Comparison of ENCODE assay signal across 9 cellular contexts in genomic region chr13:36919833-36920611, GRCh38. TPM values are rescaled to one million over a fixed set of nuclear protein-coding genes. Genes with fewer than 3 reads are reported as not detected.
DNase-seq lines count a peak whose midpoint lies in the region; ATAC-seq, FAIRE-seq and TF ChIP-seq lines count a peak whose summit lies in the region.
"Had no signal": no experiment of that assay in that cellular context is flagged by ENCODE, and none has a peak within 500 bp of the region (broad histone marks: within the 10 kb centered on the region; RNA-seq: fewer than 3 reads in every experiment).

TSS of gene SMAD9 (minus strand) at chr13:36920238. CDS start at chr13:36879689, 40,549 bp downstream.

- H3K9ac ChIP-seq in HepG2 (ENCODE audit: insufficient read depth, low read depth, low read length), result peak within 1 kb of the TSS; percentile 78

- H3K27me3 ChIP-seq in HepG2 (ENCODE audit: control insufficient read depth in 1 of 2, insufficient read depth in 2 of 2, low read length in 2 of 2), result no peaks in the 10 kb centered on the region

- peaks cover 34% of the 10 kb centered on the region for H3K79me2 ChIP-seq in HepG2 (ENCODE audit: insufficient read depth, low read length)

- BruUV-seq in HepG2 (replicated peaks; lab: Mats Ljungman, UMichigan), result no TSS peak

- POLR2A ChIA-PET in HepG2 (lab: Yijun Ruan, JAX), result interaction anchor here (0.7 to 1.3 kb wide), 2 partner anchors 36 to 38 kb away, joined by 3 to 6 read pairs; no protein-coding TSS in a partner anchor

- no peaks in the 10 kb centered on the region for H3K36me3 Mint-ChIP-seq in stimulated activated naive CD8-positive, alpha-beta T cell treated with anti-CD3 and anti-CD28 coated beads, Interleukin-15, Interleukin-2, amounts not matched to agents 100 ng/mL and 50 ng/mL, for 24 hours (ENCODE audit: low read depth)

- ATAC-seq in GM19395 (IDR thresholded peaks at IDR 0.05; ENCODE audit: unreplicated experiment) (peak; percentile 74), HepG2 (peak; percentile 77)

- no peaks in the 10 kb centered on the region for H3K9me3 ChIP-seq in HepG2 (ENCODE audit: low read length)

- peak within 1 kb of the TSS; percentile 66 for H3K4me3 Mint-ChIP-seq in stimulated activated naive CD8-positive, alpha-beta T cell treated with anti-CD3 and anti-CD28 coated beads, Interleukin-15, Interleukin-2, amounts not matched to agents 100 ng/mL and 50 ng/mL, for 24 hours

- CTCF ChIA-PET in HepG2 (lab: Yijun Ruan, JAX; ENCODE audit: low intra/inter-chr PET ratio, low total read pairs), result no interaction called here

- H2AFZ ChIP-seq in HepG2 (ENCODE audit: low read length), result peak within 1 kb of the TSS; percentile 39

- peak within 1 kb of the TSS; percentile 88 for H3K4me2 ChIP-seq in HepG2 (ENCODE audit: low read depth, low read length)

- H4K20me1 ChIP-seq in HepG2 (ENCODE audit: insufficient read depth, low read length), result no peaks in the 10 kb centered on the region

- H3K27ac ChIP-seq in HepG2 (ENCODE audit: extremely low read length, insufficient read depth, low read length), result peak within 1 kb of the TSS; percentile 70

- peaks cover 60% of the 10 kb centered on the region for H3K4me1 ChIP-seq in HepG2 (ENCODE audit: insufficient read depth, low read length)

- no peak for TF ChIP-seq CTCF in HepG2 (CRISPR knock-in tag; IDR thresholded peaks at IDR 0.05)

- TF ChIP-seq POLR2A in HepG2 (IDR thresholded peaks at IDR 0.05; ENCODE audit: insufficient read depth in 1 of 2, low read depth in 2 of 2, low read length in 2 of 2), result 0 out of 4 replicates have a peak, but pooled peaks of 1 of the 2 experiments have one; percentile 19

- DNase-seq in COLO668 (lab: John Stamatoyannopoulos, UW; ENCODE audit: unreplicated experiment) (peak; percentile 91), HuH-7 (ENCODE audit: low spot score) (peak; percentile 40), SK-N-DZ (ENCODE audit: low spot score) (peak; percentile 40), dermis microvascular lymphatic vessel endothelial cell (ENCODE audit: low read depth in 2 of 2) (peak; percentile 54 to 87), HepG2 (ENCODE audit: low spot score) (peak; percentile 50), SKM-1 (lab: John Stamatoyannopoulos, UW; ENCODE audit: unreplicated experiment) (no peak)

- H3K36me3 ChIP-seq in HepG2 (replicated peaks in 1 of 2; ENCODE audit: control insufficient read depth in 1 of 2, insufficient read depth in 2 of 2, low read length in 2 of 2), result no peaks in the 10 kb centered on the region

- TF ChIP-seq RAD21 in HepG2 (CRISPR knock-in tag; IDR thresholded peaks at IDR 0.05), result peak; percentile 52

- no peak for TF ChIP-seq EP300 in HepG2 (IDR thresholded peaks at IDR 0.05; ENCODE audit: low read depth in 2 of 2, low read length in 2 of 2)
- no peak for TF ChIP-seq EP300 in HepG2 (CRISPR knock-in tag; IDR thresholded peaks at IDR 0.05; ENCODE audit: borderline replicate concordance)

- H3K4me3 ChIP-seq in HepG2 (replicated peaks in 1 of 3; ENCODE audit: insufficient read depth in 1 of 3, low read depth in 2 of 3, low read length in 3 of 3), result peak within 1 kb of the TSS; percentile 69 to 82 (median 80)

- H3K27ac Mint-ChIP-seq in stimulated activated naive CD8-positive, alpha-beta T cell treated with anti-CD3 and anti-CD28 coated beads, Interleukin-15, Interleukin-2, amounts not matched to agents 100 ng/mL and 50 ng/mL, for 24 hours, result no peak within 1 kb of the TSS

- 0% methylated on average over 11 of the region's 102 CpGs for WGBS in HepG2 (ENCODE audit: low lambda C conversion rate)

- H3K4me1 Mint-ChIP-seq in stimulated activated naive CD8-positive, alpha-beta T cell treated with anti-CD3 and anti-CD28 coated beads, Interleukin-15, Interleukin-2, amounts not matched to agents 100 ng/mL and 50 ng/mL, for 24 hours (ENCODE audit: low read depth), result peaks cover 7% of the 10 kb centered on the region

- no peaks in the 10 kb centered on the region for H3K9me3 Mint-ChIP-seq in stimulated activated naive CD8-positive, alpha-beta T cell treated with anti-CD3 and anti-CD28 coated beads, Interleukin-15, Interleukin-2, amounts not matched to agents 100 ng/mL and 50 ng/mL, for 24 hours

- peaks cover 80% of the 10 kb centered on the region for H3K27me3 Mint-ChIP-seq in stimulated activated naive CD8-positive, alpha-beta T cell treated with anti-CD3 and anti-CD28 coated beads, Interleukin-15, Interleukin-2, amounts not matched to agents 100 ng/mL and 50 ng/mL, for 24 hours

- in situ Hi-C loops in HepG2 (cut with HindIII; ENCODE audit: extremely low pct_ligation_motif_present, low pct_unique_long_range_greater_than_20kb), result loop anchor here (5.0 kb wide), 1 partner anchor 38 kb away; no protein-coding TSS in a partner anchor

- no peak for FAIRE-seq in HepG2 (lab: Jason Lieb, UNC)

- intact Hi-C loops in HepG2 (cut with micrococcal nuclease; ENCODE audit: unreplicated experiment), result loop anchor here (1.0 kb wide), 2 partner anchors 37 to 62 kb away; no protein-coding TSS in a partner anchor

TF ChIP-seq in HepG2, 621 proteins besides CTCF, POLR2A, EP300 and RAD21 (continues in another document):
- TF ChIP-seq HOXA3 (CRISPR knock-in tag; IDR thresholded peaks at IDR 0.05) (peak; percentile 35; the same call in 1 of the 2 replicates), SALL1 (CRISPR knock-in tag; IDR thresholded peaks at IDR 0.05) (0 out of 2 replicates have a peak, but pooled peaks have one; percentile 24), ZNF687 (CRISPR knock-in tag; IDR thresholded peaks at IDR 0.05) (peak; percentile 41), RBFOX2 (IDR thresholded peaks at IDR 0.05; ENCODE audit: low read depth, low read length) (peak; percentile 62), RFXANK (CRISPR knock-in tag; IDR thresholded peaks at IDR 0.05) (no peak), ZNF34 (CRISPR knock-in tag; IDR thresholded peaks at IDR 0.05; ENCODE audit: borderline replicate concordance) (no peak; the same call in 1 of the 2 replicates), ZFX (CRISPR knock-in tag; IDR thresholded peaks at IDR 0.05; ENCODE audit: low read depth) (peak; percentile 18; the same call in 1 of the 2 replicates), ARNTL (CRISPR knock-in tag; IDR thresholded peaks at IDR 0.05) (0 out of 2 replicates have a peak, but pooled peaks have one; percentile 0), SKI (IDR thresholded peaks at IDR 0.05; ENCODE audit: partially characterized antibody) (peak; percentile 84), ZNF777 (CRISPR knock-in tag; IDR thresholded peaks at IDR 0.05) (peak; percentile 27; the same call in 1 of the 2 replicates), MEIS2 (CRISPR knock-in tag; IDR thresholded peaks at IDR 0.05) (peak; percentile 33; the same call in 1 of the 2 replicates), ZFY (CRISPR knock-in tag; IDR thresholded peaks at IDR 0.05) (peak; percentile 7; the same call in 1 of the 2 replicates)

RNA-seq across cellular contexts. Expression of gene SMAD9, which starts in this region (rescaled TPM):
- 21.1 and 27.2 TPM in 2 replicates for polyA plus RNA-seq in SK-N-DZ (2014; cell fraction: cytosol; rRNA removed)
- polyA plus RNA-seq in SK-N-DZ (2014; cell fraction: nucleus; rRNA removed), result 15.8 and 22.1 TPM in 2 replicates
- total RNA-seq in dermis microvascular lymphatic vessel endothelial cell, result 14.5 and 19.2 TPM in 2 replicates
- total RNA-seq in HepG2 (2016; rRNA removed; fragmentation: Illumina TruSeq; extraction: Trizol), result 4.2 and 6.3 TPM in 2 replicates
- 1.2 and 1.3 TPM in 2 replicates for total RNA-seq in HepG2 (2016; cell fraction: cytosol; rRNA removed; fragmentation: Illumina TruSeq; extraction: Trizol; ENCODE audit: low read depth)
- total RNA-seq in HepG2 (2016; cell fraction: insoluble cytoplasmic fraction; rRNA removed; fragmentation: Illumina TruSeq; extraction: Trizol), result 5.1 and 5.7 TPM in 2 replicates
- 3.9 and 4.0 TPM in 2 replicates for total RNA-seq in HepG2 (2016; cell fraction: membrane; rRNA removed; fragmentation: Illumina TruSeq; extraction: Trizol)
- total RNA-seq in HepG2 (2016; cell fraction: nucleus; rRNA removed; fragmentation: Illumina TruSeq; extraction: Trizol), result 5.0 and 5.1 TPM in 2 replicates
- 6.0 and 7.7 TPM in 2 replicates for polyA plus RNA-seq in HepG2 (2011; rRNA removed)
- polyA plus RNA-seq in HepG2 (2011; cell fraction: cytosol; rRNA removed), result 3.7 and 4.0 TPM in 2 replicates
- 8.9 and 13.5 TPM in 2 replicates for polyA plus RNA-seq in HepG2 (2011; cell fraction: nucleus; rRNA removed)
- polyA plus RNA-seq in HepG2 (2012), result 4.5 and 5.4 TPM in 2 replicates
- polyA plus RNA-seq in HepG2 (2016; cell fraction: cytosol; fragmentation: Illumina TruSeq; extraction: Trizol; ENCODE audit: low read depth), result 0.35 and 0.44 TPM in 2 replicates
- 5.0 and 5.5 TPM in 2 replicates for polyA plus RNA-seq in HepG2 (2016; cell fraction: insoluble cytoplasmic fraction; fragmentation: Illumina TruSeq; extraction: Trizol; ENCODE audit: low read depth)
- 1.8 and 2.1 TPM in 2 replicates for polyA plus RNA-seq in HepG2 (2016; cell fraction: membrane; fragmentation: Illumina TruSeq; extraction: Trizol; ENCODE audit: low read depth)
- 6.4 and 7.3 TPM in 2 replicates for polyA plus RNA-seq in HepG2 (2016; cell fraction: nucleus; fragmentation: Illumina TruSeq; extraction: Trizol; ENCODE audit: insufficient read depth, low read depth)
- polyA minus RNA-seq in HepG2 (2011; rRNA and poly(A)+ RNA removed; ENCODE audit: low replicate concordance), result 14.6 TPM in 1 of 2 replicates, not detected in the other
- polyA minus RNA-seq in HepG2 (2011; cell fraction: cytosol; rRNA and poly(A)+ RNA removed), result 8.3 and 8.5 TPM in 2 replicates
- polyA minus RNA-seq in HepG2 (2011; cell fraction: nucleus; rRNA and poly(A)+ RNA removed), result 9.7 and 10.6 TPM in 2 replicates
- total RNA-seq: activated CD8-positive, alpha-beta memory T cell treated with anti-CD3 and anti-CD28 coated beads for 36 hours had no signal
